1 cellular context compared by ENCODE assay signal in the genomic region with DNA sequence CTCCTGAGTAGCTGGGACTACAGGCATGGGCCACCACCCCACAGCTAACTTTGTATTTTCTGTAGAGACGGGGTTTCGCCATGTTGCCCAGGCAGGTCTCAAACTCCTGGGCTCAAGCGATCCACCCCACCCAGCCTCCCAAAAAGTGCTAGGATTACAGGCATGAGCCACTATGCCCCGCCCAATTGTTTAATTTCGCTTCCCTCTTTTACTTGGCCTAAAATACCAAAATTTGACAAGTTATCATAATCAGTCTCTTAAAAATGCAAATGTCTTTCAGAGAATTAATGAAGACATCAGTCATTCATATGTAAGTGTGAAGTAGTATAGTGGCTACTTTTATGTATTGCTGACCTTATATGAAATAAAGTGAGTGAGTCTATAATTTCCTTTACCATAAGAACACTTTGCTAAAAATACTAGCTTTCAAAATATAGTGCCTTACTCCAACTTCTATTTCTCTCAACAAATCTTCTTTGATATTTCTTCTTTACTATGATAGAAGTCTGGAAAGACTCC.
A peak's percentile ranks its signal among the peaks of the same experiment; 100 is the strongest.
TF ChIP-seq lines count a peak whose summit lies in the region.

No MANE protein-coding gene starts in this region.

TF ChIP-seq in GM12878, 131 proteins besides CTCF, POLR2A, EP300 and RAD21:
- 0 out of 2 replicates have a peak, but pooled peaks have one; percentile 27 for TF ChIP-seq DPF2 (IDR thresholded peaks at IDR 0.05)
- no peak for TF ChIP-seq SMAD5 (IDR thresholded peaks at IDR 0.05; ENCODE audit: low read depth)
- TF ChIP-seq ZNF24 (IDR thresholded peaks at IDR 0.05), result peak; percentile 97
- TF ChIP-seq, protein P1, sequence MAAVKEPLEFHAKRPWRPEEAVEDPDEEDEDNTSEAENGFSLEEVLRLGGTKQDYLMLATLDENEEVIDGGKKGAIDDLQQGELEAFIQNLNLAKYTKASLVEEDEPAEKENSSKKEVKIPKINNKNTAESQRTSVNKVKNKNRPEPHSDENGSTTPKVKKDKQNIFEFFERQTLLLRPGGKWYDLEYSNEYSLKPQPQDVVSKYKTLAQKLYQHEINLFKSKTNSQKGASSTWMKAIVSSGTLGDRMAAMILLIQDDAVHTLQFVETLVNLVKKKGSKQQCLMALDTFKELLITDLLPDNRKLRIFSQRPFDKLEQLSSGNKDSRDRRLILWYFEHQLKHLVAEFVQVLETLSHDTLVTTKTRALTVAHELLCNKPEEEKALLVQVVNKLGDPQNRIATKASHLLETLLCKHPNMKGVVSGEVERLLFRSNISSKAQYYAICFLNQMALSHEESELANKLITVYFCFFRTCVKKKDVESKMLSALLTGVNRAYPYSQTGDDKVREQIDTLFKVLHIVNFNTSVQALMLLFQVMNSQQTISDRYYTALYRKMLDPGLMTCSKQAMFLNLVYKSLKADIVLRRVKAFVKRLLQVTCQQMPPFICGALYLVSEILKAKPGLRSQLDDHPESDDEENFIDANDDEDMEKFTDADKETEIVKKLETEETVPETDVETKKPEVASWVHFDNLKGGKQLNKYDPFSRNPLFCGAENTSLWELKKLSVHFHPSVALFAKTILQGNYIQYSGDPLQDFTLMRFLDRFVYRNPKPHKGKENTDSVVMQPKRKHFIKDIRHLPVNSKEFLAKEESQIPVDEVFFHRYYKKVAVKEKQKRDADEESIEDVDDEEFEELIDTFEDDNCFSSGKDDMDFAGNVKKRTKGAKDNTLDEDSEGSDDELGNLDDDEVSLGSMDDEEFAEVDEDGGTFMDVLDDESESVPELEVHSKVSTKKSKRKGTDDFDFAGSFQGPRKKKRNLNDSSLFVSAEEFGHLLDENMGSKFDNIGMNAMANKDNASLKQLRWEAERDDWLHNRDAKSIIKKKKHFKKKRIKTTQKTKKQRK (IDR thresholded peaks at IDR 0.05; ENCODE audit: low read depth, low read length), result no peak
- TF ChIP-seq MTA2 (IDR thresholded peaks at IDR 0.05; ENCODE audit: low read depth), result peak; percentile 39; the same call in 1 of the 2 replicates
- TF ChIP-seq MEF2B (IDR thresholded peaks at IDR 0.05; ENCODE audit: partially characterized antibody, poor library complexity, severe bottlenecking), result no peak
- TF ChIP-seq SPI1 (IDR thresholded peaks at IDR 0.05; ENCODE audit: borderline replicate concordance, insufficient read depth, low read depth, low read length), result peak; percentile 62; the same call in 1 of the 2 replicates
- TF ChIP-seq, protein P2, sequence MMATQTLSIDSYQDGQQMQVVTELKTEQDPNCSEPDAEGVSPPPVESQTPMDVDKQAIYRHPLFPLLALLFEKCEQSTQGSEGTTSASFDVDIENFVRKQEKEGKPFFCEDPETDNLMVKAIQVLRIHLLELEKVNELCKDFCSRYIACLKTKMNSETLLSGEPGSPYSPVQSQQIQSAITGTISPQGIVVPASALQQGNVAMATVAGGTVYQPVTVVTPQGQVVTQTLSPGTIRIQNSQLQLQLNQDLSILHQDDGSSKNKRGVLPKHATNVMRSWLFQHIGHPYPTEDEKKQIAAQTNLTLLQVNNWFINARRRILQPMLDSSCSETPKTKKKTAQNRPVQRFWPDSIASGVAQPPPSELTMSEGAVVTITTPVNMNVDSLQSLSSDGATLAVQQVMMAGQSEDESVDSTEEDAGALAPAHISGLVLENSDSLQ (IDR thresholded peaks at IDR 0.05), result peak; percentile 18; the same call in 1 of the 2 replicates
- no peak for TF ChIP-seq NR2C2 (IDR thresholded peaks at IDR 0.05; ENCODE audit: borderline replicate concordance, control insufficient read depth, insufficient read length, low read depth)
- 0 out of 4 replicates have a peak, but pooled peaks of 1 of the 2 experiments have one; percentile 15 for TF ChIP-seq IKZF2 (IDR thresholded peaks at IDR 0.05)
